In the genomic region with DNA sequence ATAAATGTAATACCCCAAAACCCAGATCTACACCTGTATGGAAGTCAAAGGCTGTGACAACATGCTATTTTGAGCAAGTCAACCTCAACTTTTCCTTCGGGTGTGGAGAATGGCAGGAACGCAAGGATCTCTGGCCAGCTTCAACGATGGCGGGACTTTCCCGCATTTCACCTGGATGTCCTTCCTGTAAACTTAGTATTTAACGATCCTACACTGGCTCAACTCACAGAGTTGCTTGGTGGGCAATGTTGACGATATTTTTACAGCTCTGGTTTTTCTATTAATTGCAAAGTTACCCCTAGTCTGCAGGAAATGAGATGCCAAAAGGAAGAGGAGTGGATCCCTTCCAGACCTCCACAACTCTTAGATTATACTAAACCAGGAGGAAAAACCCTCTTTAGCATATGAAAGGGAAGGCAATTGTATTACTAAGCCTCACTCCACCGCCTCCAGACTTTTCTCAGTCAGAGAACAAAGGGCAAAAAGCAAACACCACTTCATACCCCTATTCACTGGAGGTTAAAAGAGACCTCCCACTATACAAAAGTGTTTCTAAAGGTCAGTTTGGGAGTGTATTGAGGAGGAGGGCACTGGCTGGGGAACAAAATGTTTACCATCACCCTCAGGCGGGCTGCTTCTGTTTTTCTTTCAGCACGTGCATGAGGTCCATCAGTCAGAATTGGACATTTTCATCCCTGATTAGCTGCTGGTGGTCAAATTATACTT, we compare ENCODE assay signal across 1 cellular context.
TF ChIP-seq lines count a peak whose summit lies in the region.

No MANE protein-coding gene starts in this region.

TF ChIP-seq in K562, 482 proteins besides CTCF, POLR2A, EP300 and RAD21:
- TF ChIP-seq, protein P1, sequence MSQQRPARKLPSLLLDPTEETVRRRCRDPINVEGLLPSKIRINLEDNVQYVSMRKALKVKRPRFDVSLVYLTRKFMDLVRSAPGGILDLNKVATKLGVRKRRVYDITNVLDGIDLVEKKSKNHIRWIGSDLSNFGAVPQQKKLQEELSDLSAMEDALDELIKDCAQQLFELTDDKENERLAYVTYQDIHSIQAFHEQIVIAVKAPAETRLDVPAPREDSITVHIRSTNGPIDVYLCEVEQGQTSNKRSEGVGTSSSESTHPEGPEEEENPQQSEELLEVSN (IDR thresholded peaks at IDR 0.05; ENCODE audit: borderline replicate concordance in 1 of 2, extremely low read depth in 1 of 2, insufficient read depth in 1 of 2, insufficient read length in 1 of 2, low read depth in 1 of 2, low read length in 1 of 2, poor library complexity in 1 of 2, severe bottlenecking in 1 of 2) = no peak
- TF ChIP-seq L3MBTL2 (IDR thresholded peaks at IDR 0.05) (no peak), KLF16 (IDR thresholded peaks at IDR 0.05) (no peak), NR3C1 (CRISPR knock-in tag; IDR thresholded peaks at IDR 0.05) (no peak), PRPF4 (IDR thresholded peaks at IDR 0.05; ENCODE audit: insufficient read depth, low read depth, low read length, poor library complexity, severe bottlenecking) (no peak), HDGF (IDR thresholded peaks at IDR 0.05) (no peak), MAFG (tag; conservative IDR thresholded peaks at IDR 0.05) (no peak), NFIC (IDR thresholded peaks at IDR 0.05) (no peak), MCM3 (IDR thresholded peaks at IDR 0.05) (no peak), ZNF778 (CRISPR knock-in tag; IDR thresholded peaks at IDR 0.05) (no peak), SLC30A9 (CRISPR knock-in tag; IDR thresholded peaks at IDR 0.05) (no peak), MEF2A (IDR thresholded peaks at IDR 0.05; ENCODE audit: control insufficient read depth, low read depth, low read length) (no peak), MED1 (CRISPR knock-in tag; IDR thresholded peaks at IDR 0.05; ENCODE audit: borderline replicate concordance) (no peak), TEAD2 (tag; IDR thresholded peaks at IDR 0.05) (no peak), ZNF133 (CRISPR knock-in tag; IDR thresholded peaks at IDR 0.05) (no peak), CTBP1 (IDR thresholded peaks at IDR 0.05; ENCODE audit: borderline replicate concordance) (no peak), PTBP1 (IDR thresholded peaks at IDR 0.05; ENCODE audit: low read depth, low read length) (no peak)
- TF ChIP-seq, protein P2, sequence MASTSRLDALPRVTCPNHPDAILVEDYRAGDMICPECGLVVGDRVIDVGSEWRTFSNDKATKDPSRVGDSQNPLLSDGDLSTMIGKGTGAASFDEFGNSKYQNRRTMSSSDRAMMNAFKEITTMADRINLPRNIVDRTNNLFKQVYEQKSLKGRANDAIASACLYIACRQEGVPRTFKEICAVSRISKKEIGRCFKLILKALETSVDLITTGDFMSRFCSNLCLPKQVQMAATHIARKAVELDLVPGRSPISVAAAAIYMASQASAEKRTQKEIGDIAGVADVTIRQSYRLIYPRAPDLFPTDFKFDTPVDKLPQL (IDR thresholded peaks at IDR 0.05; ENCODE audit: extremely low read depth, insufficient read length) = no peak
